8 cellular contexts compared by ENCODE assay signal in genomic region chr19:17860331-17860992, GRCh38. TPM values are rescaled to one million over a fixed set of nuclear protein-coding genes. Genes with fewer than 3 reads are reported as not detected.
DNase-seq lines count a peak whose midpoint lies in the region; ATAC-seq and TF ChIP-seq lines count a peak whose summit lies in the region.

No MANE protein-coding gene starts in this region.

- no peak for TF ChIP-seq CTCF in lung (IDR thresholded peaks at IDR 0.05; ENCODE audit: control extremely low read depth, extremely low read depth)
- TF ChIP-seq CTCF in vagina (IDR thresholded peaks at IDR 0.05): no peak

- H3K27ac ChIP-seq in lung (ENCODE audit: low read depth in 1 of 2, low read length in 1 of 2) (peak overlapping the region; percentile 28 to 79), vagina (peak overlapping the region; percentile 77)

- no peaks in the 10 kb centered on the region for H3K9me3 ChIP-seq in lung (ENCODE audit: control insufficient read depth in 2 of 2, insufficient read depth in 1 of 2, low read length in 1 of 2)
- no peaks in the 10 kb centered on the region for H3K9me3 ChIP-seq in vagina

- H3K4me3 ChIP-seq in lung (peak overlapping the region; percentile 89), vagina (peak overlapping the region; percentile 77 to 92)

- DNase-seq in stimulated activated CD4-positive, alpha-beta T cell treated with anti-CD3 and anti-CD28 coated beads, Interleukin-12 subunit alpha, Interleukin-12 subunit beta, amount 100 ng/mL, for 4 hours: peak; percentile 17
- no peak for DNase-seq in stimulated activated CD4-positive, alpha-beta T cell treated with anti-CD3 and anti-CD28 coated beads, Interleukin-4, amount 100 ng/mL, for 1 hour
- DNase-seq in astrocyte of the hippocampus (ENCODE audit: low read depth, low spot score) (peak; percentile 28), lung (ENCODE audit: low spot score) (no peak), vagina (ENCODE audit: extremely low spot score in 2 of 2) (no peak), mucosa of gallbladder (ENCODE audit: low spot score) (no peak), GF-D8 (lab: John Stamatoyannopoulos, UW) (no peak)

- intact Hi-C loops in vagina (cut with DNase I): loop anchor here (5.0 to 10.0 kb wide), 2 partner anchors 72 to 134 kb away; partner anchors contain the start of gene CCDC124

- H3K27me3 ChIP-seq in lung (ENCODE audit: control insufficient read depth, insufficient read depth) (no peaks in the 10 kb centered on the region), vagina (no peaks in the 10 kb centered on the region)

- no peak for TF ChIP-seq POLR2A in vagina (IDR thresholded peaks at IDR 0.05)

- ATAC-seq in lung (ENCODE audit: insufficient read depth, low FRiP score) (no peak), GM19455 (IDR thresholded peaks at IDR 0.05; ENCODE audit: unreplicated experiment) (no peak)

- H3K36me3 ChIP-seq in lung (ENCODE audit: control insufficient read depth in 2 of 2, insufficient read depth in 2 of 2, low read length in 2 of 2): peaks cover 13 to 33% of the 10 kb centered on the region in 2 donors
- H3K36me3 ChIP-seq in vagina: peaks cover 3 to 32% of the 10 kb centered on the region in 2 donors

- WGBS in lung, 2 donors: 2% methylated on average over 22 of the region's 22 CpGs

- H3K4me1 ChIP-seq in lung (ENCODE audit: control insufficient read depth in 2 of 2, insufficient read depth in 2 of 2, low read length in 2 of 2): peaks cover 0 to 12% of the 10 kb centered on the region in 2 donors
- H3K4me1 ChIP-seq in vagina: peaks cover 17% of the 10 kb centered on the region

RNA-seq across cellular contexts. Expression of gene RPL18A, which starts 0.8 kb away (rescaled TPM):
- total RNA-seq in lung: 1,000 to 10,000 TPM in 1 of 2 donors, 100 to 1,000 TPM in 1; 639 to 1,758 TPM
- 1,000 to 10,000 TPM; 1,929 to 1,987 TPM for polyA plus RNA-seq in lung
- total RNA-seq in vagina: 1,768 TPM
- 1,253 TPM for total RNA-seq in mucosa of gallbladder

RNA-seq across cellular contexts. Expression of gene SLC5A5, which starts 11.3 kb away (rescaled TPM):
- total RNA-seq in lung (under 1 TPM in 1 of 2 donors, not detected in 1; 0.95 TPM), vagina (not detected), mucosa of gallbladder (not detected)
- polyA plus RNA-seq in lung: under 1 TPM; 0.14 to 0.15 TPM

RNA-seq across cellular contexts. Expression of gene JAK3, which starts 12.7 kb away (rescaled TPM):
- total RNA-seq in lung (10 to 100 TPM; 17.3 to 18.8 TPM), vagina (10.8 TPM), mucosa of gallbladder (13.4 TPM)
- 10 to 100 TPM in 1 of 2 donors, 1 to 10 TPM in 1; 5.2 to 32.5 TPM for polyA plus RNA-seq in lung

RNA-seq across cellular contexts. Expression of gene INSL3, which starts 39.1 kb away (rescaled TPM):
- total RNA-seq in lung (not detected), vagina (not detected), mucosa of gallbladder (not detected)
- polyA plus RNA-seq in lung: 1 to 10 TPM in 1 of 2 donors, not detected in 1; 1.5 TPM

Comparison
In these comparisons a context has a peak if more than half of its experiments do, and no peak if none do; other contexts are left out.
1. DNase-seq: peak in stimulated activated CD4-positive, alpha-beta T cell treated with anti-CD3 and anti-CD28 coated beads, Interleukin-12 subunit alpha, Interleukin-12 subunit beta, amount 100 ng/mL, for 4 hours (single experiment) and astrocyte of the hippocampus (single experiment); none in stimulated activated CD4-positive, alpha-beta T cell treated with anti-CD3 and anti-CD28 coated beads, Interleukin-4, amount 100 ng/mL, for 1 hour (single experiment), lung (single experiment), vagina (0 of 2), mucosa of gallbladder (single experiment) and GF-D8 (single experiment).